In genomic region chr3:44782891-44783290, GRCh38 we compare ENCODE assay signal across 32 cellular contexts. TPM values are rescaled to one million over a fixed set of nuclear protein-coding genes. Genes with fewer than 3 reads are reported as not detected.
"Had no signal": no experiment of that assay in that cellular context is flagged by ENCODE, and none has a peak within 500 bp of the region (broad histone marks: within the 10 kb centered on the region; RNA-seq: fewer than 3 reads in every experiment).

No MANE protein-coding gene starts in this region.

- FAIRE-seq: TTC549 had no signal

- ATAC-seq: activated CD4-positive, alpha-beta T cell treated with anti-CD3 and anti-CD28 coated beads for 36 hours; activated CD4-positive, CD25-positive, alpha-beta regulatory T cell treated with anti-CD3 and anti-CD28 coated beads, Interleukin-2, amount 50 U/mL, for 24 hours; activated CD8-positive, alpha-beta memory T cell treated with anti-CD3 and anti-CD28 coated beads, Interleukin-2, amount 10 ng/mL, durations not matched to agents 7 days and 5 days; activated CD8-positive, alpha-beta T cell treated with anti-CD3 and anti-CD28 coated beads, Interleukin-2, amount 10 ng/mL, durations not matched to agents 7 days and 5 days; activated naive CD8-positive, alpha-beta T cell treated with anti-CD3 and anti-CD28 coated beads, Interleukin-2, amount 50 U/mL, for 24 hours; WTC11 had no signal

- H3K4me3 ChIP-seq: ascending aorta, breast epithelium had no signal

- DNase-seq: activated CD4-positive, alpha-beta memory T cell treated with anti-CD3 and anti-CD28 coated beads, Interleukin-2, amount 10 ng/mL, durations not matched to agents 7 days and 5 days; activated CD4-positive, alpha-beta T cell treated with anti-CD3 and anti-CD28 coated beads for 1 hour; activated CD4-positive, alpha-beta T cell treated with anti-CD3 and anti-CD28 coated beads for 36 hours; activated CD4-positive, alpha-beta T cell treated with anti-CD3 and anti-CD28 coated beads for 48 hours; activated CD4-positive, alpha-beta T cell treated with anti-CD3 and anti-CD28 coated beads, Interleukin-2, amount 10 ng/mL, durations not matched to agents 7 days and 5 days; activated CD4-positive, alpha-beta T cell treated with anti-CD3 and anti-CD28 coated beads, Interleukin-2, amount 50 U/mL, for 48 hours; activated CD4-positive, CD25-positive, alpha-beta regulatory T cell; activated CD8-positive, alpha-beta memory T cell treated with anti-CD3 and anti-CD28 coated beads for 24 hours; activated CD8-positive, alpha-beta memory T cell treated with anti-CD3 and anti-CD28 coated beads, Interleukin-2, amount 10 ng/mL, durations not matched to agents 7 days and 5 days; activated CD8-positive, alpha-beta memory T cell treated with anti-CD3 and anti-CD28 coated beads, Interleukin-2, amount 50 U/mL, for 48 hours; activated CD8-positive, alpha-beta T cell treated with anti-CD3 and anti-CD28 coated beads, Interleukin-2, amount 10 ng/mL, durations not matched to agents 7 days and 5 days; activated effector memory CD4-positive, alpha-beta T cell treated with Interleukin-2 at 50 U/mL for 16 hours; activated gamma-delta T cell; activated naive CD4-positive, alpha-beta T cell treated with anti-CD3 and anti-CD28 coated beads, Interleukin-2, amount 10 ng/mL, durations not matched to agents 7 days and 5 days; activated naive CD4-positive, alpha-beta T cell treated with Interleukin-2 at 50 U/mL for 16 hours; activated naive CD8-positive, alpha-beta T cell treated with anti-CD3 and anti-CD28 coated beads, Interleukin-2, amount 10 ng/mL, durations not matched to agents 7 days and 5 days; activated naive CD8-positive, alpha-beta T cell treated with anti-CD3 and anti-CD28 coated beads, Interleukin-2, amount 50 U/mL, for 24 hours; activated T-cell treated with anti-CD3 and anti-CD28 coated beads, Interleukin-2, amount 50 U/mL, for 24 hours; activated T-cell treated with anti-CD3 and anti-CD28 coated beads, Interleukin-2, amount 50 U/mL, for 48 hours; amygdala; anterior cingulate cortex; brain microvascular endothelial cell; central memory CD4-positive, alpha-beta T cell; cerebellar nuclear complex; T-helper 2 cell; T-helper 9 cell had no signal

- H3K4me1 ChIP-seq: ascending aorta, breast epithelium had no signal

- H3K27ac ChIP-seq: ascending aorta, brain microvascular endothelial cell, breast epithelium, VCaP had no signal

- H3K9me3 ChIP-seq: ascending aorta, breast epithelium had no signal

- H3K27me3 ChIP-seq: ascending aorta, brain microvascular endothelial cell, breast epithelium had no signal

- H3K36me3 ChIP-seq: ascending aorta, brain microvascular endothelial cell, breast epithelium had no signal

RNA-seq across cellular contexts. Expression of gene ZNF501, which starts 53.5 kb away (rescaled TPM):
- total RNA-seq: ascending aorta had no signal
